Comparison of ENCODE assay signal across 23 cellular contexts in genomic region chr18:74360852-74361640, GRCh38. TPM values are rescaled to one million over a fixed set of nuclear protein-coding genes. Genes with fewer than 3 reads are reported as not detected.
"Had no signal": no experiment of that assay in that cellular context is flagged by ENCODE, and none has a peak within 500 bp of the region (broad histone marks: within the 10 kb centered on the region; RNA-seq: fewer than 3 reads in every experiment).

No MANE protein-coding gene starts in this region.

- H3K27ac Mint-ChIP-seq: activated T-helper 1 cell treated with anti-CD3 and anti-CD28 coated beads, Interleukin-12 subunit alpha, Interleukin-12 subunit beta, Interleukin-2, Interleukin-4 antibody, amounts not matched to agents 30 ng/mL and 10 ng/mL and 1 ng/mL, durations not matched to agents 14 hours and 24 hours and 36 hours; effector memory CD8-positive, alpha-beta T cell had no signal

- H3K9me3 ChIP-seq: adrenal gland, left lung, right atrium auricular region, suprapubic skin had no signal

- DNase-seq: activated CD4-positive, alpha-beta T cell treated with anti-CD3 and anti-CD28 coated beads for 1 hour; activated CD8-positive, alpha-beta memory T cell treated with anti-CD3 and anti-CD28 coated beads for 24 hours; adrenal gland; dermis blood vessel endothelial cell; effector memory CD8-positive, alpha-beta T cell; foreskin keratinocyte; glutamatergic neuron; hypothalamus; kidney; left lung; mammary epithelial cell; naive thymus-derived CD8-positive, alpha-beta T cell; nucleus accumbens; stimulated activated CD4-positive, alpha-beta T cell treated with anti-CD3 and anti-CD28 coated beads, Interleukin-4, amount 100 ng/mL, for 1 hour; stimulated activated naive CD4-positive, alpha-beta T cell treated with Interleukin-2 at 50 U/mL for 16 hours; trophoblast cell had no signal

- H3K4me3 ChIP-seq: adrenal gland, left lung, right atrium auricular region, suprapubic skin had no signal

- H3K27me3 ChIP-seq: adrenal gland, left lung, right atrium auricular region, suprapubic skin had no signal

- ATAC-seq: effector memory CD8-positive, alpha-beta T cell; foreskin keratinocyte; left lung; naive thymus-derived CD8-positive, alpha-beta T cell had no signal

- H3K4me1 ChIP-seq: adrenal gland, foreskin keratinocyte, left lung, right atrium auricular region, suprapubic skin had no signal

- H3K27ac ChIP-seq: adrenal gland, foreskin keratinocyte, left lung, right atrium auricular region, suprapubic skin had no signal

- H3K36me3 ChIP-seq: adrenal gland, left lung, right atrium auricular region, suprapubic skin had no signal

- H3K36me3 Mint-ChIP-seq: naive thymus-derived CD8-positive, alpha-beta T cell had no signal

- H3K9me3 Mint-ChIP-seq: activated T-helper 1 cell treated with anti-CD3 and anti-CD28 coated beads, Interleukin-12 subunit alpha, Interleukin-12 subunit beta, Interleukin-2, Interleukin-4 antibody, amounts not matched to agents 30 ng/mL and 10 ng/mL and 1 ng/mL, durations not matched to agents 14 hours and 24 hours and 36 hours; effector memory CD8-positive, alpha-beta T cell; naive thymus-derived CD8-positive, alpha-beta T cell had no signal

- H3K4me3 Mint-ChIP-seq: activated T-helper 1 cell treated with anti-CD3 and anti-CD28 coated beads, Interleukin-12 subunit alpha, Interleukin-12 subunit beta, Interleukin-2, Interleukin-4 antibody, amounts not matched to agents 30 ng/mL and 10 ng/mL and 1 ng/mL, durations not matched to agents 14 hours and 24 hours and 36 hours; effector memory CD8-positive, alpha-beta T cell; naive thymus-derived CD8-positive, alpha-beta T cell had no signal

RNA-seq across cellular contexts. Expression of gene C18orf63, which starts 45.4 kb away (rescaled TPM):
- total RNA-seq: activated T-helper 1 cell treated with anti-CD3 and anti-CD28 coated beads, Interleukin-12 subunit alpha, Interleukin-12 subunit beta, Interleukin-2, Interleukin-4 antibody, amounts not matched to agents 30 ng/mL and 10 ng/mL and 1 ng/mL, durations not matched to agents 14 hours and 24 hours and 36 hours; adrenal gland; chondrocyte; dermis blood vessel endothelial cell; foreskin keratinocyte; kidney; mucosa of gallbladder; naive thymus-derived CD8-positive, alpha-beta T cell; posterior vena cava; right atrium auricular region; skeletal muscle tissue; suprapubic skin had no signal
- polyA plus RNA-seq: adrenal gland; foreskin keratinocyte; mammary epithelial cell; naive thymus-derived CD8-positive, alpha-beta T cell had no signal
